Comparison of ENCODE assay signal across 8 cellular contexts in genomic region chr2:101253713-101254085, GRCh38. TPM values are rescaled to one million over a fixed set of nuclear protein-coding genes. Genes with fewer than 3 reads are reported as not detected.
A peak's percentile ranks its signal among the peaks of the same experiment; 100 is the strongest.
DNase-seq lines count a peak whose midpoint lies in the region; ATAC-seq and TF ChIP-seq lines count a peak whose summit lies in the region.

No MANE protein-coding gene starts in this region.

- H3K9ac ChIP-seq in NT2/D1 (ENCODE audit: insufficient read length, low read depth) = peak overlapping the region; percentile 99
- H3K9ac ChIP-seq in endocrine pancreas (ENCODE audit: control insufficient read depth, insufficient read depth, low read length) = peak overlapping the region; percentile 90

- H2AFZ ChIP-seq in neuron (ENCODE audit: low read depth, low read length) = no peak overlapping the region

- no peak for DNase-seq in CD8-positive, alpha-beta T cell
- DNase-seq in NT2/D1 (ENCODE audit: low read depth, low spot score) (no peak), anterior cingulate cortex (lab: John Stamatoyannopoulos, UW) (no peak)
- no peak for DNase-seq in effector CD8-positive, alpha-beta T cell (lab: John Stamatoyannopoulos, UW)

- intact Hi-C loops in CD8-positive, alpha-beta T cell (cut with DNase I, micrococcal nuclease) = loop anchor here (1.0 to 10.0 kb wide), 10 partner anchors 18 to 1919 kb away; partner anchors contain the start of genes PDCL3 (in 2 of the 2), CREG2 (in 1 of the 2), EIF5B (in 1 of the 2) and MAP4K4 (in 1 of the 2)

- H3K4me3 Mint-ChIP-seq in CD8-positive, alpha-beta T cell = peak overlapping the region; percentile 93

- peak overlapping the region; percentile 95 for H3K27ac ChIP-seq in CD8-positive, alpha-beta T cell (ENCODE audit: low read depth, low read length)

- no peaks in the 10 kb centered on the region for H3K9me3 ChIP-seq in CD8-positive, alpha-beta T cell (ENCODE audit: low read length)
- H3K9me3 ChIP-seq in NT2/D1 (ENCODE audit: insufficient read depth, low read length) = 0 out of 2 replicates have a peak, but pooled peaks cover 3% of the 10 kb centered on the region
- no peaks in the 10 kb centered on the region for H3K9me3 ChIP-seq in endocrine pancreas (ENCODE audit: control insufficient read depth, low read length)
- peaks cover 2% of the 10 kb centered on the region for H3K9me3 ChIP-seq in neuron (ENCODE audit: low read length)

- peak overlapping the region; percentile 76 for H3K4me3 ChIP-seq in CD8-positive, alpha-beta T cell (ENCODE audit: low read depth, low read length)
- H3K4me3 ChIP-seq in NT2/D1 (ENCODE audit: insufficient read length, low read depth) (peak overlapping the region; percentile 99), endocrine pancreas (ENCODE audit: control insufficient read depth, insufficient read depth, low read length) (peak overlapping the region; percentile 87), neuron (ENCODE audit: low read length) (peak overlapping the region; percentile 89)

- no peaks in the 10 kb centered on the region for H3K27me3 Mint-ChIP-seq in CD8-positive, alpha-beta T cell (ENCODE audit: low read depth)

- CTCF ChIA-PET in CD8-positive, alpha-beta T cell (lab: Charles Lee) = interaction anchor here (0.7 to 1.7 kb wide), 6 partner anchors 9 to 241 kb away, joined by 3 to 5 read pairs (median 4); no protein-coding TSS in a partner anchor

- POLR2A ChIA-PET in CD8-positive, alpha-beta T cell (lab: Charles Lee) = interaction anchor here (0.6 to 2.6 kb wide), 11 partner anchors 9 to 251 kb away, joined by 3 to 13 read pairs (median 5); partner anchors contain the start of genes RNF149 and RPL31

- H3K4me1 ChIP-seq in CD8-positive, alpha-beta T cell (ENCODE audit: insufficient read depth, low read length) = peaks cover 35% of the 10 kb centered on the region
- H3K4me1 ChIP-seq in NT2/D1 (ENCODE audit: insufficient read depth, insufficient read length) (peaks cover 5% of the 10 kb centered on the region), endocrine pancreas (ENCODE audit: control insufficient read depth, insufficient read depth, low read length) (peaks cover 5% of the 10 kb centered on the region), neuron (ENCODE audit: insufficient read depth, low read length) (peaks cover 16% of the 10 kb centered on the region)

- H3K27ac Mint-ChIP-seq in CD8-positive, alpha-beta T cell = peak overlapping the region; percentile 95

- no peak for ATAC-seq in CD8-positive, alpha-beta T cell
- no peak for ATAC-seq in HG02610 (IDR thresholded peaks at IDR 0.05; ENCODE audit: unreplicated experiment)
- no peak for ATAC-seq in HG03135 (IDR thresholded peaks at IDR 0.05; ENCODE audit: unreplicated experiment)

- no peaks in the 10 kb centered on the region for H3K9me3 Mint-ChIP-seq in CD8-positive, alpha-beta T cell

- no peak for TF ChIP-seq CTCF in CD8-positive, alpha-beta T cell (IDR thresholded peaks at IDR 0.05)

- no peaks in the 10 kb centered on the region for H3K27me3 ChIP-seq in CD8-positive, alpha-beta T cell (ENCODE audit: insufficient read depth, low read length)
- H3K27me3 ChIP-seq in NT2/D1 (ENCODE audit: insufficient read depth, insufficient read length) (no peaks in the 10 kb centered on the region), endocrine pancreas (ENCODE audit: control insufficient read depth, insufficient read depth, low read length) (no peaks in the 10 kb centered on the region), neuron (ENCODE audit: insufficient read depth, low read length) (no peaks in the 10 kb centered on the region)

- peaks cover 32% of the 10 kb centered on the region for H3K36me3 Mint-ChIP-seq in CD8-positive, alpha-beta T cell

- peaks cover 4% of the 10 kb centered on the region for H3K36me3 ChIP-seq in CD8-positive, alpha-beta T cell (ENCODE audit: insufficient read depth, low read length)
- H3K36me3 ChIP-seq in NT2/D1 (ENCODE audit: insufficient read depth, insufficient read length, low read length) = peaks cover 16% of the 10 kb centered on the region
- H3K36me3 ChIP-seq in endocrine pancreas (ENCODE audit: control insufficient read depth, insufficient read depth, low read length) = no peaks in the 10 kb centered on the region
- peaks cover 8% of the 10 kb centered on the region for H3K36me3 ChIP-seq in neuron (ENCODE audit: insufficient read depth, low read length)

- peaks cover 52% of the 10 kb centered on the region for H3K4me1 Mint-ChIP-seq in CD8-positive, alpha-beta T cell (ENCODE audit: low read depth)

RNA-seq across cellular contexts. Expression of gene CNOT11, which starts 1.0 kb away (rescaled TPM):
- total RNA-seq in CD8-positive, alpha-beta T cell = 10 to 100 TPM; 41.9 to 43.0 TPM

RNA-seq across cellular contexts. Expression of gene RNF149, which starts 54.8 kb away (rescaled TPM):
- total RNA-seq in CD8-positive, alpha-beta T cell = 100 to 1,000 TPM; 128 to 129 TPM
